Comparison of ENCODE assay signal across 1 cellular context in the genomic region with DNA sequence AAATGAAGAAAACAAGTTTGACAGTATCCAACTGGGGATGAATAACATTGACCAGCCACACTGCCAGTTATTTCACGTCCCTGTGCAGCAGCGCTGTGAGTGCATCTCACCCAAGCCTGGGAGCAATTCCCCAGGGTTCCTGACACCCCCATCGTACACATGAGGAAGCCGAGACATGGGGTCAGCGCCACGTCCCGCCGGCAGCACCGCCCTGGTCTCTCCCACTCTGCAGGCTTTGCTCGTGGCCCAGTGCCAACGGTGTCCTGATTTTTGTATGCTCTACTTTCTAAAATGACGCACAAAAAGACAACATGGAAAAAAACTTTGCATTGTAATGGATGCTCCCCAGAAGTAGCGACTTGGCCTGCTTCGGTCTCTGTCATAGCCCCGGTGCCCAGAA.
TF ChIP-seq lines count a peak whose summit lies in the region.

No MANE protein-coding gene starts in this region.

TF ChIP-seq in HCT116, 20 proteins besides CTCF, POLR2A, EP300 and RAD21 (continued from another document):
- TF ChIP-seq, protein P1, sequence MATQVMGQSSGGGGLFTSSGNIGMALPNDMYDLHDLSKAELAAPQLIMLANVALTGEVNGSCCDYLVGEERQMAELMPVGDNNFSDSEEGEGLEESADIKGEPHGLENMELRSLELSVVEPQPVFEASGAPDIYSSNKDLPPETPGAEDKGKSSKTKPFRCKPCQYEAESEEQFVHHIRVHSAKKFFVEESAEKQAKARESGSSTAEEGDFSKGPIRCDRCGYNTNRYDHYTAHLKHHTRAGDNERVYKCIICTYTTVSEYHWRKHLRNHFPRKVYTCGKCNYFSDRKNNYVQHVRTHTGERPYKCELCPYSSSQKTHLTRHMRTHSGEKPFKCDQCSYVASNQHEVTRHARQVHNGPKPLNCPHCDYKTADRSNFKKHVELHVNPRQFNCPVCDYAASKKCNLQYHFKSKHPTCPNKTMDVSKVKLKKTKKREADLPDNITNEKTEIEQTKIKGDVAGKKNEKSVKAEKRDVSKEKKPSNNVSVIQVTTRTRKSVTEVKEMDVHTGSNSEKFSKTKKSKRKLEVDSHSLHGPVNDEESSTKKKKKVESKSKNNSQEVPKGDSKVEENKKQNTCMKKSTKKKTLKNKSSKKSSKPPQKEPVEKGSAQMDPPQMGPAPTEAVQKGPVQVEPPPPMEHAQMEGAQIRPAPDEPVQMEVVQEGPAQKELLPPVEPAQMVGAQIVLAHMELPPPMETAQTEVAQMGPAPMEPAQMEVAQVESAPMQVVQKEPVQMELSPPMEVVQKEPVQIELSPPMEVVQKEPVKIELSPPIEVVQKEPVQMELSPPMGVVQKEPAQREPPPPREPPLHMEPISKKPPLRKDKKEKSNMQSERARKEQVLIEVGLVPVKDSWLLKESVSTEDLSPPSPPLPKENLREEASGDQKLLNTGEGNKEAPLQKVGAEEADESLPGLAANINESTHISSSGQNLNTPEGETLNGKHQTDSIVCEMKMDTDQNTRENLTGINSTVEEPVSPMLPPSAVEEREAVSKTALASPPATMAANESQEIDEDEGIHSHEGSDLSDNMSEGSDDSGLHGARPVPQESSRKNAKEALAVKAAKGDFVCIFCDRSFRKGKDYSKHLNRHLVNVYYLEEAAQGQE (IDR thresholded peaks at IDR 0.05; ENCODE audit: low read depth) = no peak
- no peak for TF ChIP-seq EGR1 (IDR thresholded peaks at IDR 0.05; ENCODE audit: low read depth)
- TF ChIP-seq ZFX (IDR thresholded peaks at IDR 0.05) = no peak
- no peak for TF ChIP-seq CBX3 (IDR thresholded peaks at IDR 0.05; ENCODE audit: low read depth)
- no peak for TF ChIP-seq MAX (IDR thresholded peaks at IDR 0.05)
- TF ChIP-seq FOSL1 (IDR thresholded peaks at IDR 0.05; ENCODE audit: low read depth) = no peak
- no peak for TF ChIP-seq POLR2AphosphoS5 (IDR thresholded peaks at IDR 0.05; ENCODE audit: low read depth, low read length)
- TF ChIP-seq TCF7L2 (IDR thresholded peaks at IDR 0.05; ENCODE audit: borderline replicate concordance, extremely low read depth, insufficient read depth, insufficient read length) = no peak
- no peak for TF ChIP-seq SIN3A (IDR thresholded peaks at IDR 0.05; ENCODE audit: low read depth)
- TF ChIP-seq, protein P2, sequence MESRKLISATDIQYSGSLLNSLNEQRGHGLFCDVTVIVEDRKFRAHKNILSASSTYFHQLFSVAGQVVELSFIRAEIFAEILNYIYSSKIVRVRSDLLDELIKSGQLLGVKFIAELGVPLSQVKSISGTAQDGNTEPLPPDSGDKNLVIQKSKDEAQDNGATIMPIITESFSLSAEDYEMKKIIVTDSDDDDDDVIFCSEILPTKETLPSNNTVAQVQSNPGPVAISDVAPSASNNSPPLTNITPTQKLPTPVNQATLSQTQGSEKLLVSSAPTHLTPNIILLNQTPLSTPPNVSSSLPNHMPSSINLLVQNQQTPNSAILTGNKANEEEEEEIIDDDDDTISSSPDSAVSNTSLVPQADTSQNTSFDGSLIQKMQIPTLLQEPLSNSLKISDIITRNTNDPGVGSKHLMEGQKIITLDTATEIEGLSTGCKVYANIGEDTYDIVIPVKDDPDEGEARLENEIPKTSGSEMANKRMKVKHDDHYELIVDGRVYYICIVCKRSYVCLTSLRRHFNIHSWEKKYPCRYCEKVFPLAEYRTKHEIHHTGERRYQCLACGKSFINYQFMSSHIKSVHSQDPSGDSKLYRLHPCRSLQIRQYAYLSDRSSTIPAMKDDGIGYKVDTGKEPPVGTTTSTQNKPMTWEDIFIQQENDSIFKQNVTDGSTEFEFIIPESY (IDR thresholded peaks at IDR 0.05; ENCODE audit: extremely low read depth, insufficient replicate concordance, low read length) = no peak
